ENCODE assay signal across 2 cellular contexts in the genomic region with DNA sequence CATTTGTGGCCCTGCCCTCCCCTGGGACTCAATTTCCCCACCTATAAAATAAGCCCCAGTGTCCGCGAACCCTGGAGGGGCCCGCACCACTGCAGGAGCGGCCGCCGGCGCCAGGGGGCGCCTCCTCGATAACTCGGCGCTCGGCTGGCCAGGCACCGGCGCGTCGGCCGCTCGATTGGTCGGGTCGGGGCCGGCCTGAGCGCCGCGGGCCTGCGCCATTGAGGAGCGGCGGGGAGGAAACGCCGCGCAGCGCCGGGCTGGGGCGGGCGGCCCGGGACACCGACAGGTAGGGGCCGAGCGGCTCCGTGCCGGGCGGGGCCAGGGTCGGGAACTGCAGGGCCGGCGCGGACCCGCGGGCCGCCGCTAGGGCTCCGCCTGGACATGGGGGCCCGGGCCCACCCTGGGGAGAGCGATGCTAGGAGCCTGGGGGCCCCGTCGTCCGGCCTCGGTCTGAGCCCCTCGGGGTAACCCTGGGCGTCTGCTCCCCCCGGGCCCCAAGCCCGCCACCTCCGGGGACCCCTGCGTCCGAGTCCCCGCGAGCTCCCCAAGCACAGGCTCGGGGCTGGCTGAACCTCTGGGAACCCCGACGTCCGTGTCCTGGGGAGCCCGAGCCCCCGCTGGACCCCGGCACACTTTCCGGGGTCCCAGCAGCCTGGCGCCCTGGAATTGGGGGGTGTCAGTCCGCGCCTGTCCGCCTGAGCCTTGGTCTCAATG.
TF ChIP-seq lines count a peak whose summit lies in the region.

A gene with protein sequence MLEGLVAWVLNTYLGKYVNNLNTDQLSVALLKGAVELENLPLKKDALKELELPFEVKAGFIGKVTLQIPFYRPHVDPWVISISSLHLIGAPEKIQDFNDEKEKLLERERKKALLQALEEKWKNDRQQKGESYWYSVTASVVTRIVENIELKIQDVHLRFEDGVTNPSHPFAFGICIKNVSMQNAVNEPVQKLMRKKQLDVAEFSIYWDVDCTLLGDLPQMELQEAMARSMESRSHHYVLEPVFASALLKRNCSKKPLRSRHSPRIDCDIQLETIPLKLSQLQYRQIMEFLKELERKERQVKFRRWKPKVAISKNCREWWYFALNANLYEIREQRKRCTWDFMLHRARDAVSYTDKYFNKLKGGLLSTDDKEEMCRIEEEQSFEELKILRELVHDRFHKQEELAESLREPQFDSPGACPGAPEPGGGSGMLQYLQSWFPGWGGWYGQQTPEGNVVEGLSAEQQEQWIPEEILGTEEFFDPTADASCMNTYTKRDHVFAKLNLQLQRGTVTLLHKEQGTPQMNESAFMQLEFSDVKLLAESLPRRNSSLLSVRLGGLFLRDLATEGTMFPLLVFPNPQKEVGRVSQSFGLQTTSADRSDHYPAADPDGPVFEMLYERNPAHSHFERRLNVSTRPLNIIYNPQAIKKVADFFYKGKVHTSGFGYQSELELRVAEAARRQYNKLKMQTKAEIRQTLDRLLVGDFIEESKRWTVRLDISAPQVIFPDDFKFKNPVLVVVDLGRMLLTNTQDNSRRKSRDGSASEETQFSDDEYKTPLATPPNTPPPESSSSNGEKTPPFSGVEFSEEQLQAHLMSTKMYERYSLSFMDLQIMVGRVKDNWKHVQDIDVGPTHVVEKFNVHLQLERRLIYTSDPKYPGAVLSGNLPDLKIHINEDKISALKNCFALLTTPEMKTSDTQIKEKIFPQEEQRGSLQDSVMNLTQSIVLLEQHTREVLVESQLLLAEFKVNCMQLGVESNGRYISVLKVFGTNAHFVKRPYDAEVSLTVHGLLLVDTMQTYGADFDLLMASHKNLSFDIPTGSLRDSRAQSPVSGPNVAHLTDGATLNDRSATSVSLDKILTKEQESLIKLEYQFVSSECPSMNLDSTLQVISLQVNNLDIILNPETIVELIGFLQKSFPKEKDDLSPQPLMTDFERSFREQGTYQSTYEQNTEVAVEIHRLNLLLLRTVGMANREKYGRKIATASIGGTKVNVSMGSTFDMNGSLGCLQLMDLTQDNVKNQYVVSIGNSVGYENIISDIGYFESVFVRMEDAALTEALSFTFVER (N-terminal part only) (plus strand): TSS at position 196 of the 714 bp plus-strand sequence. CDS start 4,237 bp downstream, outside the sequence.

TF ChIP-seq in HCT116, 20 proteins besides CTCF, POLR2A, EP300 and RAD21:
- TF ChIP-seq, protein P1, sequence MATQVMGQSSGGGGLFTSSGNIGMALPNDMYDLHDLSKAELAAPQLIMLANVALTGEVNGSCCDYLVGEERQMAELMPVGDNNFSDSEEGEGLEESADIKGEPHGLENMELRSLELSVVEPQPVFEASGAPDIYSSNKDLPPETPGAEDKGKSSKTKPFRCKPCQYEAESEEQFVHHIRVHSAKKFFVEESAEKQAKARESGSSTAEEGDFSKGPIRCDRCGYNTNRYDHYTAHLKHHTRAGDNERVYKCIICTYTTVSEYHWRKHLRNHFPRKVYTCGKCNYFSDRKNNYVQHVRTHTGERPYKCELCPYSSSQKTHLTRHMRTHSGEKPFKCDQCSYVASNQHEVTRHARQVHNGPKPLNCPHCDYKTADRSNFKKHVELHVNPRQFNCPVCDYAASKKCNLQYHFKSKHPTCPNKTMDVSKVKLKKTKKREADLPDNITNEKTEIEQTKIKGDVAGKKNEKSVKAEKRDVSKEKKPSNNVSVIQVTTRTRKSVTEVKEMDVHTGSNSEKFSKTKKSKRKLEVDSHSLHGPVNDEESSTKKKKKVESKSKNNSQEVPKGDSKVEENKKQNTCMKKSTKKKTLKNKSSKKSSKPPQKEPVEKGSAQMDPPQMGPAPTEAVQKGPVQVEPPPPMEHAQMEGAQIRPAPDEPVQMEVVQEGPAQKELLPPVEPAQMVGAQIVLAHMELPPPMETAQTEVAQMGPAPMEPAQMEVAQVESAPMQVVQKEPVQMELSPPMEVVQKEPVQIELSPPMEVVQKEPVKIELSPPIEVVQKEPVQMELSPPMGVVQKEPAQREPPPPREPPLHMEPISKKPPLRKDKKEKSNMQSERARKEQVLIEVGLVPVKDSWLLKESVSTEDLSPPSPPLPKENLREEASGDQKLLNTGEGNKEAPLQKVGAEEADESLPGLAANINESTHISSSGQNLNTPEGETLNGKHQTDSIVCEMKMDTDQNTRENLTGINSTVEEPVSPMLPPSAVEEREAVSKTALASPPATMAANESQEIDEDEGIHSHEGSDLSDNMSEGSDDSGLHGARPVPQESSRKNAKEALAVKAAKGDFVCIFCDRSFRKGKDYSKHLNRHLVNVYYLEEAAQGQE (IDR thresholded peaks at IDR 0.05; ENCODE audit: low read depth): no peak
- TF ChIP-seq ELF1 (IDR thresholded peaks at IDR 0.05; ENCODE audit: borderline replicate concordance, low read depth) (no peak), CEBPB (IDR thresholded peaks at IDR 0.05; ENCODE audit: low read depth) (no peak), SRF (IDR thresholded peaks at IDR 0.05; ENCODE audit: low read depth) (peak; percentile 98), POLR2AphosphoS5 (IDR thresholded peaks at IDR 0.05; ENCODE audit: low read depth, low read length) (peak; percentile 76), TCF7L2 (IDR thresholded peaks at IDR 0.05; ENCODE audit: borderline replicate concordance, extremely low read depth, insufficient read depth, insufficient read length) (peak; percentile 41), ZFX (IDR thresholded peaks at IDR 0.05) (peak; percentile 83), SIN3A (IDR thresholded peaks at IDR 0.05; ENCODE audit: low read depth) (peak; percentile 41; the same call in 1 of the 2 replicates), SP1 (IDR thresholded peaks at IDR 0.05; ENCODE audit: low read depth) (peak; percentile 47; the same call in 1 of the 2 replicates), YY1 (IDR thresholded peaks at IDR 0.05; ENCODE audit: extremely low read depth, insufficient replicate concordance, low read depth, low read length) (peak; percentile 94), CBX3 (IDR thresholded peaks at IDR 0.05; ENCODE audit: low read depth) (peak; percentile 85; the same call in 1 of the 2 replicates), EGR1 (IDR thresholded peaks at IDR 0.05; ENCODE audit: low read depth) (no peak)

TF ChIP-seq in GM12878, 131 proteins besides CTCF, POLR2A, EP300 and RAD21 (continued from another document and continues in another):
- TF ChIP-seq ZNF207 (IDR thresholded peaks at IDR 0.05; ENCODE audit: borderline replicate concordance) (peak; percentile 91; the same call in 1 of the 2 replicates), SP1 (IDR thresholded peaks at IDR 0.05; ENCODE audit: low read depth, low read length) (peak; percentile 37), YBX1 (IDR thresholded peaks at IDR 0.05) (no peak), POU2F2 (IDR thresholded peaks at IDR 0.05; ENCODE audit: borderline replicate concordance, low read depth, low read length) (peak; percentile 41; the same call in 1 of the 3 replicates), ZNF24 (IDR thresholded peaks at IDR 0.05) (peak; percentile 69), TCF12 (IDR thresholded peaks at IDR 0.05; ENCODE audit: low read depth, low read length) (no peak), SIX5 (IDR thresholded peaks at IDR 0.05; ENCODE audit: low read depth, low read length, severe bottlenecking) (peak; percentile 56), EED (IDR thresholded peaks at IDR 0.05; ENCODE audit: low read depth) (no peak), FOXM1 (IDR thresholded peaks at IDR 0.05; ENCODE audit: low read depth, low read length) (no peak), RUNX3 (IDR thresholded peaks at IDR 0.05; ENCODE audit: low read length) (peak; percentile 29; the same call in 1 of the 2 replicates), ASH2L (IDR thresholded peaks at IDR 0.05; ENCODE audit: borderline replicate concordance, low read depth) (0 out of 2 replicates have a peak, but pooled peaks have one; percentile 78), STAT1 (conservative IDR thresholded peaks at IDR 0.05) (peak; percentile 98; the same call in 1 of the 2 replicates), CUX1 (IDR thresholded peaks at IDR 0.05; ENCODE audit: insufficient replicate concordance, low read depth, low read length) (peak; percentile 99), MXI1 (IDR thresholded peaks at IDR 0.05; ENCODE audit: low read depth, low read length) (peak; percentile 84), CEBPZ (IDR thresholded peaks at IDR 0.05; ENCODE audit: low read depth, low read length) (peak; percentile 30; the same call in 1 of the 2 replicates), YY1 (IDR thresholded peaks at IDR 0.05; ENCODE audit: low read depth, low read length) (peak; percentile 96), RCOR1 (conservative IDR thresholded peaks at IDR 0.05; ENCODE audit: low read depth, low read length) (0 out of 2 replicates have a peak, but pooled peaks have one; percentile 65), IKZF1 (conservative IDR thresholded peaks at IDR 0.05) (peak; percentile 92), SMARCA5 (IDR thresholded peaks at IDR 0.05) (peak; percentile 99), DPF2 (IDR thresholded peaks at IDR 0.05) (peak; percentile 84)
- TF ChIP-seq, protein P2, sequence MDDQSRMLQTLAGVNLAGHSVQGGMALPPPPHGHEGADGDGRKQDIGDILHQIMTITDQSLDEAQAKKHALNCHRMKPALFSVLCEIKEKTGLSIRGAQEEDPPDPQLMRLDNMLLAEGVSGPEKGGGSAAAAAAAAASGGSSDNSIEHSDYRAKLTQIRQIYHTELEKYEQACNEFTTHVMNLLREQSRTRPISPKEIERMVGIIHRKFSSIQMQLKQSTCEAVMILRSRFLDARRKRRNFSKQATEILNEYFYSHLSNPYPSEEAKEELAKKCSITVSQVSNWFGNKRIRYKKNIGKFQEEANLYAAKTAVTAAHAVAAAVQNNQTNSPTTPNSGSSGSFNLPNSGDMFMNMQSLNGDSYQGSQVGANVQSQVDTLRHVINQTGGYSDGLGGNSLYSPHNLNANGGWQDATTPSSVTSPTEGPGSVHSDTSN (IDR thresholded peaks at IDR 0.05; ENCODE audit: insufficient replicate concordance, low read depth, low read length): no peak
- TF ChIP-seq, protein P3, sequence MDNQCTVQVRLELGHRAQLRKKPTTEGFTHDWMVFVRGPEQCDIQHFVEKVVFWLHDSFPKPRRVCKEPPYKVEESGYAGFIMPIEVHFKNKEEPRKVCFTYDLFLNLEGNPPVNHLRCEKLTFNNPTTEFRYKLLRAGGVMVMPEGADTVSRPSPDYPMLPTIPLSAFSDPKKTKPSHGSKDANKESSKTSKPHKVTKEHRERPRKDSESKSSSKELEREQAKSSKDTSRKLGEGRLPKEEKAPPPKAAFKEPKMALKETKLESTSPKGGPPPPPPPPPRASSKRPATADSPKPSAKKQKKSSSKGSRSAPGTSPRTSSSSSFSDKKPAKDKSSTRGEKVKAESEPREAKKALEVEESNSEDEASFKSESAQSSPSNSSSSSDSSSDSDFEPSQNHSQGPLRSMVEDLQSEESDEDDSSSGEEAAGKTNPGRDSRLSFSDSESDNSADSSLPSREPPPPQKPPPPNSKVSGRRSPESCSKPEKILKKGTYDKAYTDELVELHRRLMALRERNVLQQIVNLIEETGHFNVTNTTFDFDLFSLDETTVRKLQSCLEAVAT (IDR thresholded peaks at IDR 0.05): peak; percentile 99
